In the genomic region with DNA sequence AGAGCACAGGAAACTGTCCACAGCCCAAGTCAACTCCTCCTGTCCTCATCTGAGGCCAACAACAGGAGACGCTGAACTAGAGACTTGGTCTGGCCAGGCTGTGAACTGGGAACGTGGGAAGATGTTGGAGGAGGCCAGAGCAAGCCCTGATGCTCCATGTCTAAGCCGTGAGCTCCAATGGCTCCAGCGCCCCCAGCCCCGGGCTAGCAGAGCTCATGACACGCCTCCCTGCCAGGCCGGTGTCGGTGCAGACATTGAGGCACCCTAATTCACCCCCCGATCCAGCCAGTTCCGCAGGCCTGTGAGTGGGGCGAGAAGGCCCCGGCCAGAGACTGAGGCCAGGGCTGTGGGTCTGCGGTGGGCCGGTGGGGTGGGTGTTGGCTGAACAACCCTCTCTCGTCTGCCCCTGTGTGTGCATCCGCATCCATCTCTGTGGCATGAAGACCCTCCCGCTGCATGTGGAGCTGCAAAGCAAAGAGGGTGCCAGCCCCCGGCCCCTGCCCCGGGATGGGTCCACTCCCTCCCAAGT, we compare ENCODE assay signal across 8 cellular contexts.
"Had no signal": no experiment of that assay in that cellular context is flagged by ENCODE, and none has a peak within 500 bp of the region (broad histone marks: within the 10 kb centered on the region; RNA-seq: fewer than 3 reads in every experiment).

No MANE protein-coding gene starts in this region.

- H3K27ac ChIP-seq: HL-60, KMS-11 had no signal

- ATAC-seq: HepG2, K562 had no signal

- DNase-seq: IMR-90, KBM-7, KG1 had no signal

- FAIRE-seq: HepG2, HTR-8/SVneo, K562 had no signal

- H3K4me3 ChIP-seq: K562 had no signal
